In the genomic region with DNA sequence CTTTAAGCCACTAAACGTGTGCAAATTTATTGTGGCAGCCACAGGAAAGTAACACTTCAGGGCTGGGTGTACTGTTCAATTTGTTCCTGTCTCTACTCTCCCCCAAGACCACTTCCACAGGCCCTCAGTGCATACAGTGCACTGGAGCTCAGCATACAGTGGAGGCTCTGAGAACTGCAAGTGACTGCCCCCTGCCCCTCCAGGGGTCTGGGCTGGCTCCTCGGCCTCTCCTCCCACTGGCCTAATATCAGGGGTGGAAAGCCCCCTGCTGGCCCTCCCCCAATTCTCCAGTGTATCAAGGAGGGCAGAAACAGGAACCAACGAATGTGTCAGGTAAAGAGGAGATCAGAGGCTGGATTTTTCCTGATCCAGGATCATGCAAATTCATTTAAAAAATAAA, we compare ENCODE assay signal across 1 cellular context.
TF ChIP-seq lines count a peak whose summit lies in the region.

No MANE protein-coding gene starts in this region.

TF ChIP-seq in SK-N-SH treated with all-trans-retinoic acid at 6 μM for 48 hours, 23 proteins besides CTCF, POLR2A, EP300 and RAD21 (continued from another document):
- TF ChIP-seq BACH2 (CRISPR knock-in tag; IDR thresholded peaks at IDR 0.05; ENCODE audit: borderline replicate concordance) (no peak), TOX (CRISPR knock-in tag; IDR thresholded peaks at IDR 0.05; ENCODE audit: borderline replicate concordance) (no peak)
